Comparison of ENCODE assay signal across 1 cellular context in genomic region chr2:222412334-222412733, GRCh38. TPM values are rescaled to one million over a fixed set of nuclear protein-coding genes. Genes with fewer than 3 reads are reported as not detected.
"Had no signal": no experiment of that assay in that cellular context is flagged by ENCODE, and none has a peak within 500 bp of the region (broad histone marks: within the 10 kb centered on the region; RNA-seq: fewer than 3 reads in every experiment).

No MANE protein-coding gene starts in this region.

RNA-seq across cellular contexts. Expression of gene SGPP2, which starts 12.0 kb away (rescaled TPM):
- total RNA-seq: tibial nerve had no signal
